ENCODE assay signal across 8 cellular contexts in the genomic region with DNA sequence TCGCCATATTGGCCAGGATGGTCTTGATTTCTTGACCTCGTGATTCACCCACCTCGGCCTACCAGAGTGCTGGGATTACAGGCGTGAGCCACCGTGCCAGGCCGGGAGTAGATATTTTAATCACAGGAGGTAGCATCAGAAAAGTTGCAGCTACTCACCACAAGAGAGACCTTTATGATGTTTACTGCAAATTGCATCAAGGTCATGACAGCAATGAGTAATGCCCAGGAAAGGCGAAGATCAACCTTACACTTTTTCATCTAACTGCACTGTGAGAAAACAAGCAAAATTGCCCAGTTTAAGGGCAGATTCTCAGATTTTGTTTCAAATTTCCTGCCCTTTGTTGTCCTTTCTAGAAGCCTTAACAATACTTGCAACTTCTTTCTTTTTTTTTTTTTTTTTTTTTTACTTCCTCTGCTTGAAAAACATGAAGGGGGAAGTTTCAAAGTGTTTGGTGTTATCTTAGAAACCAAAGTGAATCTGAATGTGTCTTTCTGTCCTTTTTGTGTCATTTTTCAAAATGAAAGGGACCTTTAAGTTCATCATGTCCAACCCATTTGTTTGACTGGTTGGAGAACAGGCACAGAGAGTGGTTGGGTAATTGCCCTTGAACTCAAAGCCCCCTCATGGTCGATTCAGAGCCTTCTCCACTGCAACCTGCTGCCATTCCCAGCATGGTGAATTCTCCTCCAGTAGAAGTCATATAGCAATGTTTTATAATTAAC. TPM values are rescaled to one million over a fixed set of nuclear protein-coding genes. Genes with fewer than 3 reads are reported as not detected.
A peak's percentile ranks its signal among the peaks of the same experiment; 100 is the strongest.
DNase-seq lines count a peak whose midpoint lies in the region; ATAC-seq and TF ChIP-seq lines count a peak whose summit lies in the region.

No MANE protein-coding gene starts in this region.

- no peaks in the 10 kb centered on the region for H3K27me3 Mint-ChIP-seq in IgD-negative memory B cell

- H3K27ac ChIP-seq in BLaER1 = no peak overlapping the region

- TF ChIP-seq CTCF in GM20000 (IDR thresholded peaks at IDR 0.05; ENCODE audit: extremely low read depth, missing control alignments) = no peak

- H3K27me3 ChIP-seq in BLaER1 = no peaks in the 10 kb centered on the region

- peak overlapping the region; percentile 69 to 92 (median 86) for H3K4me3 Mint-ChIP-seq in IgD-negative memory B cell

- no peak overlapping the region for H3K4me3 ChIP-seq in BLaER1

- H3K9me3 Mint-ChIP-seq in IgD-negative memory B cell = no peaks in the 10 kb centered on the region

- DNase-seq in activated T-helper 1 cell treated with Interleukin-2 at 50 U/mL for 16 hours (ENCODE audit: low read depth) (peak; percentile 22), left lobe of liver (ENCODE audit: low spot score) (no peak), GM20000 (ENCODE audit: low spot score) (no peak), NCI-H2029 (lab: John Stamatoyannopoulos, UW) (no peak), NCI-H2029 treated with DMSO at 0.1 percent for 48 hours (lab: John Stamatoyannopoulos, UW) (no peak)

- H3K27ac Mint-ChIP-seq in IgD-negative memory B cell = peak overlapping the region; percentile 88 to 97 (median 97)

- H3K9me3 ChIP-seq in BLaER1 = no peaks in the 10 kb centered on the region

- H3K4me1 ChIP-seq in BLaER1 = peaks cover 100% of the 10 kb centered on the region

- peaks cover 67 to 84% (median 75%) of the 10 kb centered on the region in 3 donors for H3K4me1 Mint-ChIP-seq in IgD-negative memory B cell

- peak overlapping the region; percentile 52 for H3K4me2 ChIP-seq in BLaER1

- ATAC-seq in left lobe of liver = peak; percentile 13
- no peak for ATAC-seq in GM21526 (IDR thresholded peaks at IDR 0.05; ENCODE audit: low FRiP score, unreplicated experiment)

- no peak overlapping the region for H3K9ac ChIP-seq in BLaER1

- peaks cover 77% of the 10 kb centered on the region for H3K36me3 ChIP-seq in BLaER1

- H4K20me1 ChIP-seq in BLaER1 = peaks cover 100% of the 10 kb centered on the region

- peaks cover 2% of the 10 kb centered on the region for H3K36me3 Mint-ChIP-seq in IgD-negative memory B cell

RNA-seq across cellular contexts. Expression of gene TGFBR2, which starts 25.0 kb away (rescaled TPM):
- polyA plus RNA-seq in IgD-negative memory B cell = 76.8 TPM
- 26.9 TPM for total RNA-seq in left lobe of liver
